ENCODE assay signal across 19 cellular contexts in genomic region chr10:103851261-103851660, GRCh38. TPM values are rescaled to one million over a fixed set of nuclear protein-coding genes. Genes with fewer than 3 reads are reported as not detected.
DNase-seq lines count a peak whose midpoint lies in the region; ATAC-seq and TF ChIP-seq lines count a peak whose summit lies in the region.
"Had no signal": no experiment of that assay in that cellular context is flagged by ENCODE, and none has a peak within 500 bp of the region (broad histone marks: within the 10 kb centered on the region; RNA-seq: fewer than 3 reads in every experiment).

No MANE protein-coding gene starts in this region.

- no peak overlapping the region for H3K4me3 ChIP-seq in BLaER1
- no peak overlapping the region for H3K4me3 ChIP-seq in gastroesophageal sphincter
- H3K4me3 ChIP-seq in sigmoid colon, result no peak overlapping the region
- H3K4me3 ChIP-seq: prostate gland had no signal

- no peak for TF ChIP-seq CTCF in RWPE1 (conservative IDR thresholded peaks at IDR 0.05; ENCODE audit: low read depth)
- no peak for TF ChIP-seq CTCF in gastroesophageal sphincter (IDR thresholded peaks at IDR 0.05)
- no peak for TF ChIP-seq CTCF in sigmoid colon (IDR thresholded peaks at IDR 0.05)

- H3K27ac ChIP-seq in BLaER1, result no peak overlapping the region
- H3K27ac ChIP-seq in RWPE1, result peak overlapping the region; percentile 91
- H3K27ac ChIP-seq in gastroesophageal sphincter, result peak overlapping the region in 3 of 4 donors; percentile 35 to 87 (median 76)
- H3K27ac ChIP-seq in sigmoid colon, result peak overlapping the region; percentile 73 to 85 (median 78)

- H4K20me1 ChIP-seq in BLaER1, result peaks cover 83% of the 10 kb centered on the region

- WGBS in gastroesophageal sphincter (ENCODE audit: low coverage in 1 of 2), 2 donors, result 80% methylated on average over 2 of the region's 4 CpGs; no CpG with 5 or more reads in 1 of the 2 donors
- WGBS in sigmoid colon, 2 donors, result 28 to 74% methylated on average over 4 of the region's 4 CpGs

- TF ChIP-seq POLR2A in gastroesophageal sphincter (IDR thresholded peaks at IDR 0.05) (no peak), sigmoid colon (IDR thresholded peaks at IDR 0.05) (no peak)

- H3K4me1 ChIP-seq in BLaER1 (peaks cover 83% of the 10 kb centered on the region), gastroesophageal sphincter (peaks cover 0 to 84% (median 46%) of the 10 kb centered on the region in 3 donors), sigmoid colon (peaks cover 0 to 70% (median 54%) of the 10 kb centered on the region in 4 donors)

- intact Hi-C loops in sigmoid colon (cut with DNase I), result loop anchor here (10.0 kb wide), 1 partner anchor 256 kb away; no protein-coding TSS in a partner anchor

- H3K9me3 ChIP-seq in BLaER1, result no peaks in the 10 kb centered on the region
- H3K9me3 ChIP-seq in gastroesophageal sphincter, result no peaks in the 10 kb centered on the region
- no peaks in the 10 kb centered on the region for H3K9me3 ChIP-seq in sigmoid colon
- H3K9me3 ChIP-seq: prostate gland had no signal

- DNase-seq in RWPE1 (ENCODE audit: low spot score), result no peak
- peak; percentile 53 for DNase-seq in sigmoid colon
- no peak for DNase-seq in NCI-H2081 treated with DMSO at 0.1 percent for 48 hours (lab: John Stamatoyannopoulos, UW)
- no peak for DNase-seq in GM19240 (ENCODE audit: insufficient read length, low spot score)
- DNase-seq in NCI-H2227 (lab: John Stamatoyannopoulos, UW; ENCODE audit: unreplicated experiment), result no peak
- DNase-seq: activated CD4-positive, alpha-beta T cell treated with anti-CD3 and anti-CD28 coated beads for 4 hours; activated naive CD8-positive, alpha-beta T cell treated with anti-CD3 and anti-CD28 coated beads, Interleukin-2, amount 10 ng/mL, durations not matched to agents 7 days and 5 days; DMS 273 treated with DMSO at 0.1 percent for 48 hours; kidney; mesendoderm; NCI-H1417; NCI-H2171; NCI-H526; stimulated activated CD4-positive, alpha-beta T cell treated with anti-CD3 and anti-CD28 coated beads, Interleukin-12 subunit alpha, Interleukin-12 subunit beta, amount 100 ng/mL, for 4 hours; stimulated activated CD8-positive, alpha-beta memory T cell treated with anti-CD3 and anti-CD28 coated beads, Interleukin-4, amount 100 ng/mL, for 48 hours had no signal

- no peak for ATAC-seq in gastroesophageal sphincter
- ATAC-seq in HG03442 (IDR thresholded peaks at IDR 0.05; ENCODE audit: unreplicated experiment), result no peak

- no peak overlapping the region for H3K9ac ChIP-seq in BLaER1

- H3K4me2 ChIP-seq in BLaER1, result peak overlapping the region; percentile 86; the same call in 1 of the 2 replicates

- H3K27me3 ChIP-seq in BLaER1, result no peaks in the 10 kb centered on the region
- H3K27me3 ChIP-seq in gastroesophageal sphincter, result no peaks in the 10 kb centered on the region
- no peaks in the 10 kb centered on the region for H3K27me3 ChIP-seq in sigmoid colon

- TF ChIP-seq EP300 in gastroesophageal sphincter (IDR thresholded peaks at IDR 0.05) (no peak), sigmoid colon (IDR thresholded peaks at IDR 0.05) (no peak)

- H3K36me3 ChIP-seq in BLaER1 (peaks cover 37% of the 10 kb centered on the region), gastroesophageal sphincter (no peaks in the 10 kb centered on the region), sigmoid colon (no peaks in the 10 kb centered on the region)
- H3K36me3 ChIP-seq: prostate gland had no signal

- POLR2A ChIA-PET in RWPE1 (lab: Yijun Ruan, JAX; ENCODE audit: low non-redundant PET), result interaction anchor here (0.6 to 1.4 kb wide), 2 partner anchors 21 to 122 kb away, joined by 4 to 5 read pairs; no protein-coding TSS in a partner anchor

- CTCF ChIA-PET in RWPE1 (lab: Yijun Ruan, JAX), result interaction anchor here (0.6 kb wide), 1 partner anchor 753 kb away, joined by 5 read pairs; no protein-coding TSS in a partner anchor

RNA-seq across cellular contexts. Expression of gene SH3PXD2A, which starts 4.1 kb away (rescaled TPM):
- total RNA-seq in gastroesophageal sphincter (10 to 100 TPM; 31.2 to 65.2 (median 39.5) TPM), sigmoid colon (10 to 100 TPM; 24.5 to 58.2 (median 31.9) TPM)
- polyA plus RNA-seq in sigmoid colon, result 10 to 100 TPM; 19.0 to 23.6 (median 19.2) TPM
